8 cellular contexts compared by ENCODE assay signal in the genomic region with DNA sequence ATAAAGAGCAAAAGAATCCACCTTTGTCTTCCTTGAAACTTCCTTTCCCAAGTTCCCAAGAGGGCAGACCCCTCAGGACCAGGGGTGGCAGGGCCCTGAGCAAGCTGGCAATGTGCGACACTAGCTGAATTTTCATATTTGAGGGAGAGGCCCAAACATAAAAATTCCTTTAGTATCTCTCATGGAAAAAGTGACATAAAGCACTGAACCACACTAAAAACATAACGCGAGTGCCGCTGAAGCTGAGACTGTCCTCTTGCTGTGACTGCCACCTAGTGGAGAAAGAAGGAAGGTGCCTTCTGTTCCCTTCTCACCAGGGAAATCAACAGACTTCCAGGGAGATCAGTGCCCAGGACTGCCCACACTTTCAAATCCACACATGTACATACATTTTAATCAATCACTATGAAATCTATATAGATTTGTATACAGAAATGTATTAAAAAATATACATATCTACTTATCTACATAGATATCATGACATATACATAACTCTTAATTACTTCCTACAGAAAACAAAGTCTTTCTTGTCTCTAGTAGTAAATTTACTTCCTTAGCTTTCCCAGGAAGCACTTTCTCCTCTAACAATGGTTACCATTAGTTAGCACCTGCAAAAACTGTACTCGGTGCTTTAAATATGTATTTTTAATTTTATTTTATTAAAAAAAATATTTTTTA. TPM values are rescaled to one million over a fixed set of nuclear protein-coding genes. Genes with fewer than 3 reads are reported as not detected.
DNase-seq lines count a peak whose midpoint lies in the region; ATAC-seq, FAIRE-seq and TF ChIP-seq lines count a peak whose summit lies in the region.

No MANE protein-coding gene starts in this region.

- peaks cover 2% of the 10 kb centered on the region for H3K36me3 Mint-ChIP-seq in activated naive CD4-positive, alpha-beta T cell treated with anti-CD3 and anti-CD28 coated beads, Interleukin-2, amount 50 U/mL, for 24 hours
- peaks cover 51% of the 10 kb centered on the region for H3K36me3 Mint-ChIP-seq in osteocyte (ENCODE audit: unreplicated experiment)

- H3K36me3 ChIP-seq in testis (ENCODE audit: low read depth, missing control alignments) = no peaks in the 10 kb centered on the region

- no peaks in the 10 kb centered on the region for H3K27me3 Mint-ChIP-seq in activated naive CD4-positive, alpha-beta T cell treated with anti-CD3 and anti-CD28 coated beads, Interleukin-2, amount 50 U/mL, for 24 hours
- H3K27me3 Mint-ChIP-seq in osteocyte (ENCODE audit: unreplicated experiment) = no peaks in the 10 kb centered on the region

- peak overlapping the region; percentile 30 for H3K4me3 Mint-ChIP-seq in activated naive CD4-positive, alpha-beta T cell treated with anti-CD3 and anti-CD28 coated beads, Interleukin-2, amount 50 U/mL, for 24 hours
- H3K4me3 Mint-ChIP-seq in osteocyte (ENCODE audit: unreplicated experiment) = peak overlapping the region; percentile 68

- H3K27ac Mint-ChIP-seq in activated naive CD4-positive, alpha-beta T cell treated with anti-CD3 and anti-CD28 coated beads, Interleukin-2, amount 50 U/mL, for 24 hours = peak overlapping the region; percentile 83
- peak overlapping the region; percentile 99 for H3K27ac Mint-ChIP-seq in osteocyte (ENCODE audit: unreplicated experiment)

- DNase-seq in A549 (ENCODE audit: low read depth in 1 of 2, low spot score in 1 of 2) (peak; percentile 85 to 92), NB4 (ENCODE audit: low read depth) (peak; percentile 85), germinal center (ENCODE audit: low spot score) (peak; percentile 83), osteocyte (ENCODE audit: extremely low spot score, unreplicated experiment) (peak; percentile 91), testis (peak; percentile 92)

- no peaks in the 10 kb centered on the region for H3K9me3 ChIP-seq in A549
- no peaks in the 10 kb centered on the region for H3K9me3 ChIP-seq in testis

- ATAC-seq in A549 = peak; percentile 82 to 86
- ATAC-seq in GM18520 (IDR thresholded peaks at IDR 0.05; ENCODE audit: unreplicated experiment) = peak; percentile 76
- ATAC-seq in SK-N-SH treated with all-trans-retinoic acid at 6 μM for 48 hours = peak; percentile 81

- no peak for TF ChIP-seq EP300 in A549 (IDR thresholded peaks at IDR 0.05)

- TF ChIP-seq POLR2A in A549 (IDR thresholded peaks at IDR 0.05; ENCODE audit: low read length) (no peak), NB4 (IDR thresholded peaks at IDR 0.05; ENCODE audit: extremely low read depth, insufficient read length) (no peak), testis (IDR thresholded peaks at IDR 0.05) (no peak)

- peak; percentile 94 for TF ChIP-seq CTCF in A549 (IDR thresholded peaks at IDR 0.05)
- TF ChIP-seq CTCF in NB4 (IDR thresholded peaks at IDR 0.05; ENCODE audit: low read depth, low read length) = peak; percentile 98
- TF ChIP-seq CTCF in osteocyte (IDR thresholded peaks at IDR 0.05) = peak; percentile 97
- peak; percentile 95 to 97 (median 96) for TF ChIP-seq CTCF in testis (IDR thresholded peaks at IDR 0.05)

- no peaks in the 10 kb centered on the region for H3K9me3 Mint-ChIP-seq in activated naive CD4-positive, alpha-beta T cell treated with anti-CD3 and anti-CD28 coated beads, Interleukin-2, amount 50 U/mL, for 24 hours
- H3K9me3 Mint-ChIP-seq in osteocyte (ENCODE audit: unreplicated experiment) = no peaks in the 10 kb centered on the region

- CTCF ChIA-PET in A549 (lab: Yijun Ruan, JAX) = interaction anchor here (0.6 to 12.7 kb wide), 59 partner anchors 11 to 288 kb away, joined by 3 to 313 read pairs (median 5); partner anchors contain the start of genes ISCU, SART3 and SSH1

- no peaks in the 10 kb centered on the region for H3K27me3 ChIP-seq in testis

- H3K4me3 ChIP-seq in A549 (no peak overlapping the region), NB4 (ENCODE audit: low read depth, low read length) (no peak overlapping the region), testis (no peak overlapping the region)

- TF ChIP-seq RAD21 in A549 (conservative IDR thresholded peaks at IDR 0.05 in 1 of 2, IDR thresholded peaks at IDR 0.05 in 1 of 2) = peak; percentile 94 to 98

- H3K4me1 ChIP-seq in A549 (peaks cover 6% of the 10 kb centered on the region), testis (peaks cover 50% of the 10 kb centered on the region)

- H3K4me2 ChIP-seq in A549 = peak overlapping the region; percentile 38

- H3K27ac ChIP-seq in A549 (peak overlapping the region; percentile 31 to 68; a peak in 4 of 6 replicates), testis (peak overlapping the region; percentile 85 to 89)

- peak; percentile 91 for FAIRE-seq in A549 (lab: Jason Lieb, UNC)

- intact Hi-C loops in testis (cut with DNase I; ENCODE audit: low total_unique reads) = loop anchor here (10.0 kb wide), 1 partner anchor 139 kb away; no protein-coding TSS in a partner anchor

- H3K4me1 Mint-ChIP-seq in activated naive CD4-positive, alpha-beta T cell treated with anti-CD3 and anti-CD28 coated beads, Interleukin-2, amount 50 U/mL, for 24 hours = peaks cover 8% of the 10 kb centered on the region
- peaks cover 72% of the 10 kb centered on the region for H3K4me1 Mint-ChIP-seq in osteocyte (ENCODE audit: unreplicated experiment)

- WGBS in A549 (ENCODE audit: missing lambda C conversion rate) = 2% methylated on average over 5 of the region's 5 CpGs
- WGBS in testis, 2 donors = 29% methylated on average over 5 of the region's 5 CpGs

- POLR2A ChIA-PET in A549 (lab: Yijun Ruan, JAX) = interaction anchor here (1.0 to 1.2 kb wide), 4 partner anchors 30 to 73 kb away, joined by 3 to 6 read pairs (median 3); partner anchors contain the start of gene SSH1

TF ChIP-seq in A549, 52 proteins besides CTCF, POLR2A, EP300 and RAD21:
- TF ChIP-seq SMC3 (IDR thresholded peaks at IDR 0.05) (peak; percentile 93), FOSL2 (IDR thresholded peaks at IDR 0.05) (no peak), FOSL2 (CRISPR knock-in tag; IDR thresholded peaks at IDR 0.05) (peak; percentile 23; the same call in 1 of the 2 replicates), ZFP36 (IDR thresholded peaks at IDR 0.05; ENCODE audit: borderline replicate concordance, partially characterized antibody) (no peak)

TF ChIP-seq in SK-N-SH treated with all-trans-retinoic acid at 6 μM for 48 hours, 23 proteins besides CTCF, POLR2A, EP300 and RAD21:
- TF ChIP-seq ZFP3 (CRISPR knock-in tag; IDR thresholded peaks at IDR 0.05) = peak; percentile 11; the same call in 1 of the 2 replicates
- TF ChIP-seq CSDC2 (CRISPR knock-in tag; IDR thresholded peaks at IDR 0.05) = no peak
- no peak for TF ChIP-seq CREB5 (CRISPR knock-in tag; IDR thresholded peaks at IDR 0.05; ENCODE audit: low read depth)

RNA-seq across cellular contexts. Expression of gene SSH1, which starts 53.8 kb away (rescaled TPM):
- polyA plus RNA-seq in A549 (2011; rRNA removed) = 24.1 and 26.2 TPM in 2 replicates
- polyA plus RNA-seq in A549 (2012; cell fraction: cytosol; rRNA removed) = 14.4 and 19.0 TPM in 2 replicates
- 24.4 and 26.2 TPM in 2 replicates for polyA plus RNA-seq in A549 (2012; cell fraction: nucleus; rRNA removed)
- polyA plus RNA-seq in A549 (2017; fragmentation: RNase III; extraction: RNeasy Plus Mini Kit Qiagen cat#74134 plus additional on column Dnase treatment) = 15.4 to 16.7 TPM (median 16.6 TPM) in 3 replicates
- 35.1 and 37.2 TPM in 2 replicates for polyA minus RNA-seq in A549 (2011; rRNA and poly(A)+ RNA removed)
- 96.9 and 109 TPM in 2 replicates for total RNA-seq in osteocyte
- 10 to 100 TPM; 29.1 to 31.5 TPM for total RNA-seq in testis
- 18.9 TPM for polyA plus RNA-seq in testis (ENCODE audit: insufficient read depth, low read depth, low replicate concordance)
